In genomic region chr12:97148941-97149559, GRCh38 we compare ENCODE assay signal across 8 cellular contexts.
DNase-seq lines count a peak whose midpoint lies in the region; ATAC-seq and TF ChIP-seq lines count a peak whose summit lies in the region.

No MANE protein-coding gene starts in this region.

- H3K27ac ChIP-seq in left lung = no peak overlapping the region

- H3K9me3 Mint-ChIP-seq in HFFc6 = peaks cover under 1% of the 10 kb centered on the region; the same call in 1 of the 2 replicates

- H3K27me3 Mint-ChIP-seq in HFFc6 (ENCODE audit: insufficient read depth) (no peaks in the 10 kb centered on the region; the same call in 1 of the 2 replicates), T-helper 17 cell (peaks cover 28% of the 10 kb centered on the region)

- no peak overlapping the region for H3K4me3 Mint-ChIP-seq in HFFc6
- no peak overlapping the region for H3K4me3 Mint-ChIP-seq in T-helper 17 cell

- intact Hi-C loops in left lung (cut with DNase I) = no loop called here

- H3K4me3 ChIP-seq in MG63 (no peak overlapping the region), left lung (no peak overlapping the region)

- no peaks in the 10 kb centered on the region for H3K36me3 Mint-ChIP-seq in HFFc6 (ENCODE audit: low read depth)
- no peaks in the 10 kb centered on the region for H3K36me3 Mint-ChIP-seq in T-helper 17 cell (ENCODE audit: low read depth)

- ATAC-seq in GM18498 (IDR thresholded peaks at IDR 0.05; ENCODE audit: unreplicated experiment) = peak; percentile 100
- ATAC-seq in T-helper 17 cell = peak; percentile 85
- ATAC-seq in left lung = peak; percentile 98

- no peaks in the 10 kb centered on the region for H3K36me3 ChIP-seq in MG63
- no peaks in the 10 kb centered on the region for H3K36me3 ChIP-seq in left lung

- H3K4me1 ChIP-seq in left lung = no peaks in the 10 kb centered on the region

- in situ Hi-C loops in T47D (cut with HindIII; ENCODE audit: low pct_unique_long_range_greater_than_20kb, low sequenced_read_pairs) = no loop called here

- TF ChIP-seq CTCF in HFFc6 (IDR thresholded peaks at IDR 0.05) = peak; percentile 73
- TF ChIP-seq CTCF in left lung (IDR thresholded peaks at IDR 0.05) = peak; percentile 66 to 67

- H3K4me1 Mint-ChIP-seq in HFFc6 (ENCODE audit: low read depth) = no peaks in the 10 kb centered on the region
- no peaks in the 10 kb centered on the region for H3K4me1 Mint-ChIP-seq in T-helper 17 cell

- H3K9me3 ChIP-seq in MG63 (no peaks in the 10 kb centered on the region), T-helper 17 cell (ENCODE audit: control insufficient read depth, low read length, poor library complexity, severe bottlenecking) (no peaks in the 10 kb centered on the region), left lung (no peaks in the 10 kb centered on the region)

- H3K27ac Mint-ChIP-seq in HFFc6 = no peak overlapping the region
- no peak overlapping the region for H3K27ac Mint-ChIP-seq in T-helper 17 cell

- H3K27me3 ChIP-seq in MG63 (no peaks in the 10 kb centered on the region; the same call in 1 of the 2 replicates), left lung (no peaks in the 10 kb centered on the region)

- DNase-seq in HFFc6 (peak; percentile 10), MG63 (peak; percentile 46), T-helper 17 cell (peak; percentile 15 to 37 (median 15)), T47D (ENCODE audit: low read depth in 1 of 2, low spot score in 1 of 2) (peak; percentile 54 to 85), left lung (peak; percentile 49 to 81), NCI-H774 (lab: John Stamatoyannopoulos, UW) (no peak)
- DNase-seq in stimulated activated CD8-positive, alpha-beta memory T cell treated with anti-CD3 and anti-CD28 coated beads, Interleukin-4, amount 100 ng/mL, for 24 hours (ENCODE audit: low read depth) = peak; percentile 7
